In the genomic region with DNA sequence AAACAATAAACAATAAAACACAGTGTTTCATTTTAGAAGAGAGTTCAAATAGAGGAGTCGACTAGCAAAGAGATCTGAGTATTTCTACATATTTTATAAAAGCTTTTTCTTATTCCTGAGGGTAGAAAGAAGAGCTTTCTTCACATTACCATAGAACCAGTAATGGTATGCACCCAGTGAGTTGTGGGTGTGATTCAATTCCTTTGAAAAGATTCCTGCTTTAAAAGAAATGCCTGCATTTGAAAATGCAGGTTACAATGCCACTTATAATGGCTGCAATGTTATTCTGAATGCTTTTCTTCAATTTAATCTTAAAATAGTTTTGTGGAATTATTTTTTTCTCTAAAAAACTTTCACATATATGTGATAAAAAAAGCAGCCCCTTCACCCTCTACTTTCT, we compare ENCODE assay signal across 30 cellular contexts.
"Had no signal": no experiment of that assay in that cellular context is flagged by ENCODE, and none has a peak within 500 bp of the region (broad histone marks: within the 10 kb centered on the region; RNA-seq: fewer than 3 reads in every experiment).

No MANE protein-coding gene starts in this region.

- FAIRE-seq: keratinocyte, urothelium cell line had no signal

- H3K4me3 Mint-ChIP-seq: central memory CD8-positive, alpha-beta T cell; dendritic cell treated with granulocyte-macrophage colony-stimulating factor and Interleukin-4, amounts not matched to agents 40 ng/mL and 50 ng/mL, for 4 days; endodermal cell; memory B cell; naive thymus-derived CD4-positive, alpha-beta T cell; nephron; stimulated activated memory B cell treated with anti-CD40 and anti-IgM and Interleukin-4, amounts not matched to agents 10 μg/mL and 1 μg/mL and 100 μg/mL, for 72 hours had no signal

- ATAC-seq: esophagus mucosa; gastrocnemius medialis; left lobe of liver; naive thymus-derived CD4-positive, alpha-beta T cell; stimulated activated memory B cell treated with anti-CD40 and anti-IgM and Interleukin-4, amounts not matched to agents 10 μg/mL and 1 μg/mL and 100 μg/mL, for 72 hours; stimulated activated naive CD8-positive, alpha-beta T cell treated with anti-CD3 and anti-CD28 coated beads, Interleukin-15, Interleukin-2, amounts not matched to agents 100 U/mL and 50 U/mL, for 24 hours had no signal

- H3K36me3 Mint-ChIP-seq: memory B cell; naive thymus-derived CD4-positive, alpha-beta T cell; stimulated activated memory B cell treated with anti-CD40 and anti-IgM and Interleukin-4, amounts not matched to agents 10 μg/mL and 1 μg/mL and 100 μg/mL, for 72 hours had no signal

- H3K27ac Mint-ChIP-seq: dendritic cell treated with granulocyte-macrophage colony-stimulating factor and Interleukin-4, amounts not matched to agents 40 ng/mL and 50 ng/mL, for 4 days; memory B cell; naive thymus-derived CD4-positive, alpha-beta T cell; nephron; stimulated activated memory B cell treated with anti-CD40 and anti-IgM and Interleukin-4, amounts not matched to agents 10 μg/mL and 1 μg/mL and 100 μg/mL, for 72 hours had no signal

- H3K27me3 ChIP-seq: colonic mucosa, gastrocnemius medialis, hepatocyte, right atrium auricular region, sigmoid colon, spleen, tibial nerve, upper lobe of left lung had no signal

- H3K9me3 ChIP-seq: colonic mucosa, gastrocnemius medialis, prostate gland, right atrium auricular region, sigmoid colon, thoracic aorta had no signal

- H3K27ac ChIP-seq: colonic mucosa, epithelial cell of prostate, gastrocnemius medialis, hepatocyte, prostate gland, right atrium auricular region, sigmoid colon, spleen, thoracic aorta, tibial nerve, upper lobe of left lung had no signal

- H3K4me3 ChIP-seq: colonic mucosa, gastrocnemius medialis, hepatocyte, lung, prostate gland, right atrium auricular region, sigmoid colon, spleen, thoracic aorta, tibial nerve, upper lobe of left lung had no signal

- H3K9me3 Mint-ChIP-seq: dendritic cell treated with granulocyte-macrophage colony-stimulating factor and Interleukin-4, amounts not matched to agents 40 ng/mL and 50 ng/mL, for 4 days had no signal

- DNase-seq: colonic mucosa; effector CD8-positive, alpha-beta T cell; endodermal cell; foreskin fibroblast; gastrocnemius medialis; head of caudate nucleus; midbrain; naive thymus-derived CD4-positive, alpha-beta T cell; sigmoid colon; spleen; stimulated activated CD4-positive, alpha-beta T cell treated with anti-CD3 and anti-CD28 coated beads, Interleukin-4, amount 100 ng/mL, for 4 hours; stimulated activated naive CD8-positive, alpha-beta T cell treated with anti-CD3 and anti-CD28 coated beads, Interleukin-15, Interleukin-2, amounts not matched to agents 100 U/mL and 50 U/mL, for 24 hours; substantia nigra; upper lobe of left lung had no signal

- H3K4me1 Mint-ChIP-seq: central memory CD8-positive, alpha-beta T cell; memory B cell; naive thymus-derived CD4-positive, alpha-beta T cell; nephron; stimulated activated memory B cell treated with anti-CD40 and anti-IgM and Interleukin-4, amounts not matched to agents 10 μg/mL and 1 μg/mL and 100 μg/mL, for 72 hours had no signal

- H3K36me3 ChIP-seq: colonic mucosa, gastrocnemius medialis, prostate gland, right atrium auricular region, sigmoid colon, spleen, thoracic aorta, tibial nerve, upper lobe of left lung had no signal

- H3K27me3 Mint-ChIP-seq: central memory CD8-positive, alpha-beta T cell; dendritic cell treated with granulocyte-macrophage colony-stimulating factor and Interleukin-4, amounts not matched to agents 40 ng/mL and 50 ng/mL, for 4 days; memory B cell; naive thymus-derived CD4-positive, alpha-beta T cell; stimulated activated memory B cell treated with anti-CD40 and anti-IgM and Interleukin-4, amounts not matched to agents 10 μg/mL and 1 μg/mL and 100 μg/mL, for 72 hours had no signal

- H3K4me1 ChIP-seq: colonic mucosa, gastrocnemius medialis, prostate gland, right atrium auricular region, sigmoid colon, spleen, tibial nerve, upper lobe of left lung had no signal
